ENCODE assay signal across 14 cellular contexts in genomic region chr3:152073267-152073666, GRCh38.
DNase-seq lines count a peak whose midpoint lies in the region; ATAC-seq, FAIRE-seq and TF ChIP-seq lines count a peak whose summit lies in the region.
"Had no signal": no experiment of that assay in that cellular context is flagged by ENCODE, and none has a peak within 500 bp of the region (broad histone marks: within the 10 kb centered on the region; RNA-seq: fewer than 3 reads in every experiment).

No MANE protein-coding gene starts in this region.

- no peak overlapping the region for H3K27ac ChIP-seq in VCaP
- no peak overlapping the region for H3K27ac ChIP-seq in foreskin keratinocyte
- H3K27ac ChIP-seq in small intestine (ENCODE audit: low read depth in 1 of 2, low read length in 1 of 2) = no peak overlapping the region

- H3K36me3 ChIP-seq in small intestine (ENCODE audit: control insufficient read depth in 2 of 2, insufficient read depth in 2 of 2, low read length in 2 of 2) = no peaks in the 10 kb centered on the region

- DNase-seq in left ventricle myocardium superior = no peak
- DNase-seq in Right ventricle myocardium superior = no peak
- no peak for DNase-seq in foreskin keratinocyte
- DNase-seq in small intestine = no peak
- DNase-seq in cortex of kidney (lab: John Stamatoyannopoulos, UW) = no peak
- DNase-seq in superior temporal gyrus (ENCODE audit: extremely low spot score) = no peak
- DNase-seq in left colon = no peak
- DNase-seq: amygdala, kidney glomerular epithelial cell, NCI-H2081 treated with DMSO at 0.1 percent for 48 hours, substantia nigra had no signal

- WGBS in small intestine, 3 donors = 75 to 82% (median 78%) methylated on average over 6 of the region's 6 CpGs

- ATAC-seq in left ventricle myocardium superior (peak; percentile 24), Right ventricle myocardium superior (ENCODE audit: poor library complexity) (no peak), foreskin keratinocyte (no peak), left colon (no peak)
- ATAC-seq: K562 had no signal

- no peaks in the 10 kb centered on the region for H3K9me3 ChIP-seq in small intestine (ENCODE audit: control insufficient read depth, low read depth)

- intact Hi-C loops in left ventricle myocardium superior (cut with micrococcal nuclease) = no loop called here
- intact Hi-C loops in Right ventricle myocardium superior (cut with DNase I) = loop anchor here (10.0 kb wide), 1 partner anchor 402 kb away; no protein-coding TSS in a partner anchor
- intact Hi-C loops in left colon (cut with DNase I, micrococcal nuclease) = no loop called here

- FAIRE-seq in small intestine (lab: Jason Lieb, UNC) = no peak
- FAIRE-seq: K562, RCC 7860 had no signal

- TF ChIP-seq CTCF in VCaP (conservative IDR thresholded peaks at IDR 0.05) = peak; percentile 58
- peak; percentile 47 for TF ChIP-seq CTCF in foreskin keratinocyte (conservative IDR thresholded peaks at IDR 0.05)

- H3K4me3 ChIP-seq in small intestine (ENCODE audit: low read depth in 1 of 2, low read length in 2 of 2) = no peak overlapping the region
- H3K4me3 ChIP-seq: K562 had no signal

- H3K27me3 ChIP-seq in foreskin keratinocyte = no peaks in the 10 kb centered on the region
- no peaks in the 10 kb centered on the region for H3K27me3 ChIP-seq in small intestine (ENCODE audit: control insufficient read depth in 2 of 2, insufficient read depth in 2 of 2, low read length in 2 of 2)

- H3K4me1 ChIP-seq in foreskin keratinocyte (no peaks in the 10 kb centered on the region), small intestine (ENCODE audit: control insufficient read depth in 2 of 2, insufficient read depth in 1 of 2, low read depth in 1 of 2, low read length in 1 of 2) (no peaks in the 10 kb centered on the region)
